8 cellular contexts compared by ENCODE assay signal in genomic region chr12:102958073-102958829, GRCh38. TPM values are rescaled to one million over a fixed set of nuclear protein-coding genes. Genes with fewer than 3 reads are reported as not detected.
DNase-seq lines count a peak whose midpoint lies in the region; ATAC-seq lines count a peak whose summit lies in the region.

No MANE protein-coding gene starts in this region.

- peaks cover 17 to 44% (median 31%) of the 10 kb centered on the region in 4 donors for H3K4me1 Mint-ChIP-seq in naive thymus-derived CD8-positive, alpha-beta T cell

- H3K9me3 Mint-ChIP-seq in naive thymus-derived CD8-positive, alpha-beta T cell = peaks cover 0 to 8% (median 0%) of the 10 kb centered on the region in 9 donors

- peak overlapping the region; percentile 44 to 86 (median 70) for H3K4me3 Mint-ChIP-seq in naive thymus-derived CD8-positive, alpha-beta T cell

- peak; percentile 68 for ATAC-seq in GM21526 (IDR thresholded peaks at IDR 0.05; ENCODE audit: low FRiP score, unreplicated experiment)
- ATAC-seq in naive thymus-derived CD8-positive, alpha-beta T cell = peak; percentile 30 to 50

- H3K36me3 Mint-ChIP-seq in naive thymus-derived CD8-positive, alpha-beta T cell = peaks cover 0 to 8% (median 3%) of the 10 kb centered on the region in 3 donors

- peak; percentile 58 for DNase-seq in NCI-H2107 treated with DMSO at 0.1 percent for 48 hours (lab: John Stamatoyannopoulos, UW; ENCODE audit: unreplicated experiment)
- DNase-seq in NCI-H2107 (lab: John Stamatoyannopoulos, UW) = no peak
- peak; percentile 55 for DNase-seq in NCI-H2171 (lab: John Stamatoyannopoulos, UW)
- peak; percentile 91 for DNase-seq in ecto neural progenitor cell (ENCODE audit: low spot score)
- no peak for DNase-seq in naive thymus-derived CD8-positive, alpha-beta T cell
- no peak for DNase-seq in NCI-H524 treated with DMSO at 0.1 percent for 48 hours (lab: John Stamatoyannopoulos, UW)
- no peak for DNase-seq in SKM-1 treated with dmso at 0.1 percent for 144 hours (lab: John Stamatoyannopoulos, UW; ENCODE audit: unreplicated experiment)

- no peak overlapping the region for H3K27ac Mint-ChIP-seq in naive thymus-derived CD8-positive, alpha-beta T cell

- POLR2A ChIA-PET in naive thymus-derived CD8-positive, alpha-beta T cell (lab: Charles Lee) = no interaction called here

- H3K27me3 Mint-ChIP-seq in naive thymus-derived CD8-positive, alpha-beta T cell = peaks cover 56 to 93% (median 80%) of the 10 kb centered on the region in 5 donors

RNA-seq across cellular contexts. Expression of gene ASCL1, which starts 0.8 kb away (rescaled TPM):
- total RNA-seq in naive thymus-derived CD8-positive, alpha-beta T cell = not detected
- not detected for polyA plus RNA-seq in naive thymus-derived CD8-positive, alpha-beta T cell

RNA-seq across cellular contexts. Expression of gene PAH, which starts 41.2 kb away (rescaled TPM):
- total RNA-seq in naive thymus-derived CD8-positive, alpha-beta T cell = under 1 TPM in 1 of 2 experiments, not detected in 1; 0.25 TPM
- polyA plus RNA-seq in naive thymus-derived CD8-positive, alpha-beta T cell = not detected

Comparison
In these comparisons a context has a peak if more than half of its experiments do, and no peak if none do; other contexts are left out.
1. DNase-seq: peak in NCI-H2107 treated with DMSO at 0.1 percent for 48 hours (single experiment), NCI-H2171 (single experiment) and ecto neural progenitor cell (single experiment); none in NCI-H2107 (single experiment), naive thymus-derived CD8-positive, alpha-beta T cell (0 of 10), NCI-H524 treated with DMSO at 0.1 percent for 48 hours (single experiment) and SKM-1 treated with dmso at 0.1 percent for 144 hours (single experiment).